In genomic region chr10:14062528-14063260, GRCh38 we compare ENCODE assay signal across 17 cellular contexts.
DNase-seq lines count a peak whose midpoint lies in the region; ATAC-seq and TF ChIP-seq lines count a peak whose summit lies in the region.
"Had no signal": no experiment of that assay in that cellular context is flagged by ENCODE, and none has a peak within 500 bp of the region (broad histone marks: within the 10 kb centered on the region; RNA-seq: fewer than 3 reads in every experiment).

No MANE protein-coding gene starts in this region.

- H3K4me1 ChIP-seq in upper lobe of left lung: peaks cover 5 to 21% (median 17%) of the 10 kb centered on the region in 4 donors
- H3K4me1 ChIP-seq: adrenal gland had no signal

- DNase-seq in M059J (ENCODE audit: low read depth): peak; percentile 37
- peak; percentile 82 for DNase-seq in amniotic epithelial cell (ENCODE audit: low read depth)
- peak; percentile 57 for DNase-seq in iris pigment epithelial cell (ENCODE audit: low read depth)
- peak in 1 of 2 donors; percentile 48 for DNase-seq in upper lobe of left lung
- DNase-seq in UCSD-AML1 (lab: John Stamatoyannopoulos, UW; ENCODE audit: unreplicated experiment): no peak
- DNase-seq: adrenal gland; foreskin melanocyte; naive thymus-derived CD4-positive, alpha-beta T cell; NCI-H1417 treated with DMSO at 0.1 percent for 48 hours; SHP77; small intestine had no signal

- 48 to 65% methylated on average over 11 of the region's 11 CpGs for WGBS in upper lobe of left lung, 2 donors

- peak in 1 of 4 donors; percentile 44 for TF ChIP-seq EP300 in upper lobe of left lung (IDR thresholded peaks at IDR 0.05)

- H3K27ac ChIP-seq in upper lobe of left lung: peak overlapping the region; percentile 55 to 79 (median 68)
- H3K27ac ChIP-seq: KMS-11, thoracic aorta had no signal

- TF ChIP-seq CTCF in upper lobe of left lung (IDR thresholded peaks at IDR 0.05): no peak

- ATAC-seq in upper lobe of left lung (ENCODE audit: low FRiP score in 2 of 2) (peak in 1 of 2 donors; percentile 43), HG03520 (IDR thresholded peaks at IDR 0.05; ENCODE audit: unreplicated experiment) (no peak), GM19397 (IDR thresholded peaks at IDR 0.05; ENCODE audit: unreplicated experiment) (no peak)
- ATAC-seq: GM23338; naive thymus-derived CD4-positive, alpha-beta T cell; WTC11 had no signal

- no peaks in the 10 kb centered on the region for H3K27me3 ChIP-seq in upper lobe of left lung
- H3K27me3 ChIP-seq: adrenal gland had no signal

- H3K4me3 ChIP-seq in upper lobe of left lung: no peak overlapping the region
- H3K4me3 ChIP-seq: adrenal gland, GM23338, thoracic aorta had no signal

- H3K36me3 ChIP-seq in upper lobe of left lung: no peaks in the 10 kb centered on the region
- H3K36me3 ChIP-seq: adrenal gland, thoracic aorta had no signal

- no peaks in the 10 kb centered on the region for H3K9me3 ChIP-seq in upper lobe of left lung
- H3K9me3 ChIP-seq: adrenal gland, thoracic aorta had no signal

- TF ChIP-seq POLR2A in upper lobe of left lung (IDR thresholded peaks at IDR 0.05): no peak
